Comparison of ENCODE assay signal across 22 cellular contexts in the genomic region with DNA sequence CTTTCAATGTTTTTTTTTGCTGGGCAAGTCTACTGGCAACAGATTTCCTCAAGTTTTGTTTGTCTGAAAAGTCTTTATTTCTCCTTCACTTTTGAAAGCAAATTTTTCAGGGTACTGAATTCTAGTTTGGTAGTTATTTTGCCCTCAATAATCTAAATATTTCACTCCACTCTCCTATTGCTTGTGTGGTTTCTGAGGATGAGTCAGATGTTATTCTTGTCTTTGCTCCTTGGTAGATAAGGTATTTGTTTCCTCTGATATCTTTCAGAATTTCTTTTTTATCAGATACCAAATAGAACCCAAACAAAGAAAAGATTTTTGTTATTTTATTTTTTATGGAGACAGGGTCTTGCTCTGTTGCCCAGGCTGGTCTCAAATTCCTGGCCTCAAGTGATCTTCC.
"Had no signal": no experiment of that assay in that cellular context is flagged by ENCODE, and none has a peak within 500 bp of the region (broad histone marks: within the 10 kb centered on the region; RNA-seq: fewer than 3 reads in every experiment).

No MANE protein-coding gene starts in this region.

- H3K9me3 ChIP-seq: MG63 had no signal

- H3K36me3 ChIP-seq: MG63 had no signal

- H3K27me3 ChIP-seq: MG63 had no signal

- H3K4me3 ChIP-seq: K562, MG63 had no signal

- DNase-seq: activated CD4-positive, alpha-beta T cell treated with anti-CD3 and anti-CD28 coated beads for 48 hours; activated CD4-positive, alpha-beta T cell treated with anti-CD3 and anti-CD28 coated beads, Interleukin-2, amount 50 U/mL, for 4 hours; activated CD4-positive, CD25-positive, alpha-beta regulatory T cell treated with anti-CD3 and anti-CD28 coated beads, Interleukin-2, amount 50 U/mL, for 72 hours; activated CD8-positive, alpha-beta memory T cell treated with anti-CD3 and anti-CD28 coated beads, Interleukin-2, amount 10 ng/mL, durations not matched to agents 7 days and 5 days; activated CD8-positive, alpha-beta T cell treated with anti-CD3 and anti-CD28 coated beads, Interleukin-2, amount 10 ng/mL, durations not matched to agents 7 days and 5 days; activated effector memory CD4-positive, alpha-beta T cell treated with Interleukin-2 at 50 U/mL for 16 hours; activated naive CD4-positive, alpha-beta T cell; activated T-cell treated with anti-CD3 and anti-CD28 coated beads, Interleukin-2, amount 50 U/mL, for 24 hours; amniotic stem cell; cerebellar nuclear complex; MG63; MV-4-11; NCI-H1092 treated with DMSO at 0.1 percent for 48 hours; NCI-H1417 treated with DMSO at 0.1 percent for 48 hours; NCI-H1694; NCI-H2029; NCI-H2107; NCI-H510A treated with DMSO at 0.1 percent for 48 hours; NCI-H69; PC-3; SHP77 had no signal
